11 cellular contexts compared by ENCODE assay signal in the genomic region with DNA sequence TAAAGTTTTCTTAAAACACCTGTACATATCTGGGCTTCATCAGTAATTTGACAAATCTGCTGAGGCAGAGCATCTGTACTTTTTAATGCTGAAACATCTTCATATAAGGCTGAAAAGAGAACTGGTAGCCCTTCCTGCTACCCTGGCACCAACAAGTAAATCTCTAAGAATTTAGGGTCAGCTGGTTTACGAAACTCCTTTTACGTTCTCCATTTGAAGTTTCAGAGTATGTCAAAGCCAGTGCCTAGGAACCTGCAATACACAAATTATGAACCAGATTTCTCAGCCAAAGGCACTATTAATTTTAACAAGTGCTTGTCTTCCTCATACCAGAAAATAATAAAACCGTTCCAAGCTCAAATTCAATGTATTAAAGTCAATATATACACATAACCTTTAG. TPM values are rescaled to one million over a fixed set of nuclear protein-coding genes. Genes with fewer than 3 reads are reported as not detected.
DNase-seq lines count a peak whose midpoint lies in the region; TF ChIP-seq lines count a peak whose summit lies in the region.
"Had no signal": no experiment of that assay in that cellular context is flagged by ENCODE, and none has a peak within 500 bp of the region (broad histone marks: within the 10 kb centered on the region; RNA-seq: fewer than 3 reads in every experiment).

No MANE protein-coding gene starts in this region.

- H3K27ac ChIP-seq in right atrium auricular region, result peak overlapping the region; percentile 99 to 100
- peak overlapping the region; percentile 14 for H3K27ac ChIP-seq in cingulate gyrus (ENCODE audit: low read depth, low read length)
- H3K27ac ChIP-seq in muscle layer of duodenum (ENCODE audit: low read length), result peak overlapping the region; percentile 97
- peak overlapping the region; percentile 100 for H3K27ac ChIP-seq in vagina

- TF ChIP-seq CTCF in right atrium auricular region (IDR thresholded peaks at IDR 0.05), result no peak
- TF ChIP-seq CTCF in vagina (IDR thresholded peaks at IDR 0.05), result no peak

- DNase-seq in right atrium auricular region (ENCODE audit: low spot score) (no peak), cardiac septum (ENCODE audit: low spot score) (no peak), vagina (ENCODE audit: extremely low spot score in 2 of 2) (no peak), NCI-H2081 (lab: John Stamatoyannopoulos, UW) (no peak), NCI-H2081 treated with DMSO at 0.1 percent for 48 hours (lab: John Stamatoyannopoulos, UW) (no peak), AG08395 (ENCODE audit: low spot score) (no peak)
- DNase-seq: activated CD4-positive, CD25-positive, alpha-beta regulatory T cell treated with anti-CD3 and anti-CD28 coated beads, Interleukin-2, amount 50 U/mL, for 72 hours; DMS153; NCI-H1436 had no signal

- no peak for TF ChIP-seq POLR2A in vagina (IDR thresholded peaks at IDR 0.05)

- H3K4me3 ChIP-seq in right atrium auricular region (peak overlapping the region; percentile 84 to 94), muscle layer of duodenum (ENCODE audit: low read depth in 1 of 2, low read length in 2 of 2) (peak overlapping the region; percentile 81 to 95), vagina (peak overlapping the region; percentile 85 to 89)

- H3K9me3 ChIP-seq in right atrium auricular region (no peaks in the 10 kb centered on the region), muscle layer of duodenum (ENCODE audit: control insufficient read depth in 1 of 2, low read length in 2 of 2) (no peaks in the 10 kb centered on the region), vagina (no peaks in the 10 kb centered on the region)

- H3K36me3 ChIP-seq in right atrium auricular region (peaks cover 56% of the 10 kb centered on the region), muscle layer of duodenum (ENCODE audit: control insufficient read depth in 1 of 2, insufficient read depth in 2 of 2, low read length in 2 of 2) (peaks cover 48 to 65% of the 10 kb centered on the region in 2 donors), vagina (peaks cover 0 to 41% of the 10 kb centered on the region in 2 donors)

- H3K4me1 ChIP-seq in right atrium auricular region (peaks cover 0 to 56% of the 10 kb centered on the region in 2 donors), muscle layer of duodenum (ENCODE audit: control insufficient read depth in 1 of 2, insufficient read depth in 2 of 2, low read length in 2 of 2) (peaks cover 42 to 53% of the 10 kb centered on the region in 2 donors), vagina (peaks cover 66% of the 10 kb centered on the region)

- intact Hi-C loops in cardiac septum (cut with DNase I), result loop anchor here (5.0 kb wide), 1 partner anchor 231 kb away; no protein-coding TSS in a partner anchor
- intact Hi-C loops in vagina (cut with DNase I), result loop anchor here (10.0 kb wide), 2 partner anchors 224 to 596 kb away; a partner anchor contains a TSS

- no peaks in the 10 kb centered on the region for H3K27me3 ChIP-seq in right atrium auricular region
- H3K27me3 ChIP-seq in muscle layer of duodenum (ENCODE audit: low read depth, low read length), result no peaks in the 10 kb centered on the region
- no peaks in the 10 kb centered on the region for H3K27me3 ChIP-seq in vagina

RNA-seq across cellular contexts. Expression of a gene that starts 3.8 kb away (rescaled TPM):
- 100 to 1,000 TPM; 113 to 134 TPM for total RNA-seq in right atrium auricular region
- 188 TPM for total RNA-seq in cardiac septum
- 277 TPM for total RNA-seq in vagina

Comparison
In these comparisons a context has a peak if more than half of its experiments do, and no peak if none do; other contexts are left out.
1. H3K27ac ChIP-seq: peak in every context shown above with its lines; median percentile 100 in vagina; 100 in right atrium auricular region; 97 in muscle layer of duodenum; 14 in cingulate gyrus.